Comparison of ENCODE assay signal across 2 cellular contexts in genomic region chr14:102768223-102769048, GRCh38.
TF ChIP-seq lines count a peak whose summit lies in the region.

No MANE protein-coding gene starts in this region.

TF ChIP-seq in K562, 482 proteins besides CTCF, POLR2A, EP300 and RAD21 (continued from another document):
- peak; percentile 57; the same call in 1 of the 2 replicates for TF ChIP-seq PKNOX1 (IDR thresholded peaks at IDR 0.05)

TF ChIP-seq in WTC11, 78 proteins besides CTCF, POLR2A, EP300 and RAD21 (continued from another document):
- TF ChIP-seq ZNF512 (CRISPR knock-in tag; IDR thresholded peaks at IDR 0.05; ENCODE audit: borderline replicate concordance) (no peak), JUN (CRISPR knock-in tag; IDR thresholded peaks at IDR 0.05) (no peak), MXD4 (CRISPR knock-in tag; IDR thresholded peaks at IDR 0.05; ENCODE audit: borderline replicate concordance) (no peak), ESRRA (CRISPR knock-in tag; IDR thresholded peaks at IDR 0.05; ENCODE audit: borderline replicate concordance) (no peak), RORB (CRISPR knock-in tag; IDR thresholded peaks at IDR 0.05) (no peak), USF2 (CRISPR knock-in tag; IDR thresholded peaks at IDR 0.05) (no peak)
- TF ChIP-seq, protein P1, sequence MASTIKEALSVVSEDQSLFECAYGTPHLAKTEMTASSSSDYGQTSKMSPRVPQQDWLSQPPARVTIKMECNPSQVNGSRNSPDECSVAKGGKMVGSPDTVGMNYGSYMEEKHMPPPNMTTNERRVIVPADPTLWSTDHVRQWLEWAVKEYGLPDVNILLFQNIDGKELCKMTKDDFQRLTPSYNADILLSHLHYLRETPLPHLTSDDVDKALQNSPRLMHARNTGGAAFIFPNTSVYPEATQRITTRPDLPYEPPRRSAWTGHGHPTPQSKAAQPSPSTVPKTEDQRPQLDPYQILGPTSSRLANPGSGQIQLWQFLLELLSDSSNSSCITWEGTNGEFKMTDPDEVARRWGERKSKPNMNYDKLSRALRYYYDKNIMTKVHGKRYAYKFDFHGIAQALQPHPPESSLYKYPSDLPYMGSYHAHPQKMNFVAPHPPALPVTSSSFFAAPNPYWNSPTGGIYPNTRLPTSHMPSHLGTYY (CRISPR knock-in tag; IDR thresholded peaks at IDR 0.05), result no peak
- TF ChIP-seq, protein P2, sequence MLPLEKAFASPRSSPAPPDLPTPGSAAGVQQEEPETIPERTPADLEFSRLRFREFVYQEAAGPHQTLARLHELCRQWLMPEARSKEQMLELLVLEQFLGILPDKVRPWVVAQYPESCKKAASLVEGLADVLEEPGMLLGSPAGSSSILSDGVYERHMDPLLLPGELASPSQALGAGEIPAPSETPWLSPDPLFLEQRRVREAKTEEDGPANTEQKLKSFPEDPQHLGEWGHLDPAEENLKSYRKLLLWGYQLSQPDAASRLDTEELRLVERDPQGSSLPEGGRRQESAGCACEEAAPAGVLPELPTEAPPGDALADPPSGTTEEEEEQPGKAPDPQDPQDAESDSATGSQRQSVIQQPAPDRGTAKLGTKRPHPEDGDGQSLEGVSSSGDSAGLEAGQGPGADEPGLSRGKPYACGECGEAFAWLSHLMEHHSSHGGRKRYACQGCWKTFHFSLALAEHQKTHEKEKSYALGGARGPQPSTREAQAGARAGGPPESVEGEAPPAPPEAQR (CRISPR knock-in tag; IDR thresholded peaks at IDR 0.05), result no peak
